ENCODE assay signal across 9 cellular contexts in genomic region chr5:37554938-37555337, GRCh38.
DNase-seq lines count a peak whose midpoint lies in the region; ATAC-seq lines count a peak whose summit lies in the region.
"Had no signal": no experiment of that assay in that cellular context is flagged by ENCODE, and none has a peak within 500 bp of the region (broad histone marks: within the 10 kb centered on the region; RNA-seq: fewer than 3 reads in every experiment).

No MANE protein-coding gene starts in this region.

- ATAC-seq in HG03025 (IDR thresholded peaks at IDR 0.05; ENCODE audit: low FRiP score, unreplicated experiment) (no peak), HG03280 (IDR thresholded peaks at IDR 0.05; ENCODE audit: unreplicated experiment) (no peak)

- peak; percentile 17 to 24 for DNase-seq in SHP77 (lab: John Stamatoyannopoulos, UW)
- DNase-seq in SHP77 treated with DMSO at 0.1 percent for 48 hours (lab: John Stamatoyannopoulos, UW), result no peak
- DNase-seq in MV-4-11 (lab: John Stamatoyannopoulos, UW), result peak; percentile 28
- DNase-seq in cerebellar cortex (ENCODE audit: low spot score), result peak; percentile 12
- DNase-seq in renal cortical epithelial cell (ENCODE audit: low read depth), result peak; percentile 42
- no peak for DNase-seq in T-helper 1 cell
- DNase-seq: activated naive CD4-positive, alpha-beta T cell had no signal

Comparison
In these comparisons a context has a peak if more than half of its experiments do, and no peak if none do; other contexts are left out.
1. DNase-seq: peak in SHP77 (2 of 2), MV-4-11 (single experiment), cerebellar cortex (single experiment) and renal cortical epithelial cell (single experiment); none in SHP77 treated with DMSO at 0.1 percent for 48 hours (single experiment) and T-helper 1 cell (0 of 5).